In the genomic region with DNA sequence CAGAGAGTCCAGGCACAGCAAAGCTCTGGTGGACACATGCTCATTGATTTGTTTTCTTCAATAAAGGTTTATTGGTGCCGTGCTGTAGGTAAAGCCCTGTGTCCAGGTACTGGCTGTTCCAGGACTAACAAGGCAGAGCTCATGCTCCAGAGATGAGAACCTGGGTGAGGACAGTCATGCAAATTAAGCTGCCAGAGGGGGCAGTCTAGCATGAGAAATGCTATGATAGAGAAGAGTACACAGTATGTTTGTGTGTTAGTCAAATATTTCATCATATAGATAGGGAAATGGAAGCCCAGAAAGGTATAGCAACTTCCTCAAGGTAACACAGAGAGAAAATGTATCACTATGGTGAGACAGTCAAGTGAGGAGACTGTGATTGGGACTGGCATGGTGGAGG, we compare ENCODE assay signal across 17 cellular contexts. TPM values are rescaled to one million over a fixed set of nuclear protein-coding genes. Genes with fewer than 3 reads are reported as not detected.
"Had no signal": no experiment of that assay in that cellular context is flagged by ENCODE, and none has a peak within 500 bp of the region (broad histone marks: within the 10 kb centered on the region; RNA-seq: fewer than 3 reads in every experiment).

No MANE protein-coding gene starts in this region.

RNA-seq across cellular contexts. Expression of gene FAM236B, which starts 5.7 kb away (rescaled TPM):
- total RNA-seq: activated B cell treated with CpG ODN at 0.5 μM for 24 hours; activated CD4-positive, alpha-beta memory T cell treated with anti-CD3 and anti-CD28 coated beads, Interleukin-2, amount 10 ng/mL, durations not matched to agents 7 days and 5 days; activated CD4-positive, alpha-beta T cell treated with anti-CD3 and anti-CD28 coated beads, Interleukin-2, amount 10 ng/mL, durations not matched to agents 7 days and 5 days; activated CD8-positive, alpha-beta memory T cell treated with anti-CD3 and anti-CD28 coated beads, Interleukin-2, amount 10 ng/mL, durations not matched to agents 7 days and 5 days; activated CD8-positive, alpha-beta T cell treated with anti-CD3 and anti-CD28 coated beads, Interleukin-2, amount 10 ng/mL, durations not matched to agents 7 days and 5 days; activated naive CD4-positive, alpha-beta T cell treated with anti-CD3 and anti-CD28 coated beads for 36 hours; activated naive CD4-positive, alpha-beta T cell treated with anti-CD3 and anti-CD28 coated beads, Interleukin-2, amount 50 U/mL, for 72 hours; activated naive CD8-positive, alpha-beta T cell treated with anti-CD3 and anti-CD28 coated beads for 36 hours; activated T-helper 1 cell treated with anti-CD3 and anti-CD28 coated beads, Interleukin-12 subunit alpha, Interleukin-12 subunit beta, Interleukin-2, Interleukin-4 antibody, amounts not matched to agents 30 ng/mL and 10 ng/mL and 1 ng/mL, durations not matched to agents 14 hours and 24 hours and 36 hours; activated T-helper 17 cell treated with anti-CD3 and anti-CD28 coated beads, Interleukin-2, amount 50 U/mL, for 72 hours; adrenal gland; aorta; astrocyte; body of pancreas; breast epithelium; cardiac septum; cerebellum had no signal
- polyA plus RNA-seq: adrenal gland, aorta had no signal

RNA-seq across cellular contexts. Expression of gene DMRTC1B, which starts 11.5 kb away (rescaled TPM):
- total RNA-seq: activated CD4-positive, alpha-beta memory T cell treated with anti-CD3 and anti-CD28 coated beads, Interleukin-2, amount 10 ng/mL, durations not matched to agents 7 days and 5 days; activated CD8-positive, alpha-beta memory T cell treated with anti-CD3 and anti-CD28 coated beads, Interleukin-2, amount 10 ng/mL, durations not matched to agents 7 days and 5 days; activated naive CD4-positive, alpha-beta T cell treated with anti-CD3 and anti-CD28 coated beads for 36 hours; activated naive CD8-positive, alpha-beta T cell treated with anti-CD3 and anti-CD28 coated beads for 36 hours; activated T-helper 1 cell treated with anti-CD3 and anti-CD28 coated beads, Interleukin-12 subunit alpha, Interleukin-12 subunit beta, Interleukin-2, Interleukin-4 antibody, amounts not matched to agents 30 ng/mL and 10 ng/mL and 1 ng/mL, durations not matched to agents 14 hours and 24 hours and 36 hours; astrocyte; cardiac septum had no signal
- polyA plus RNA-seq: aorta had no signal

RNA-seq across cellular contexts. Expression of gene FAM236D, which starts 19.9 kb away (rescaled TPM):
- total RNA-seq: activated B cell treated with CpG ODN at 0.5 μM for 24 hours; activated CD4-positive, alpha-beta memory T cell treated with anti-CD3 and anti-CD28 coated beads, Interleukin-2, amount 10 ng/mL, durations not matched to agents 7 days and 5 days; activated CD4-positive, alpha-beta T cell treated with anti-CD3 and anti-CD28 coated beads, Interleukin-2, amount 10 ng/mL, durations not matched to agents 7 days and 5 days; activated CD8-positive, alpha-beta memory T cell treated with anti-CD3 and anti-CD28 coated beads, Interleukin-2, amount 10 ng/mL, durations not matched to agents 7 days and 5 days; activated CD8-positive, alpha-beta T cell treated with anti-CD3 and anti-CD28 coated beads, Interleukin-2, amount 10 ng/mL, durations not matched to agents 7 days and 5 days; activated naive CD4-positive, alpha-beta T cell treated with anti-CD3 and anti-CD28 coated beads for 36 hours; activated naive CD4-positive, alpha-beta T cell treated with anti-CD3 and anti-CD28 coated beads, Interleukin-2, amount 50 U/mL, for 72 hours; activated naive CD8-positive, alpha-beta T cell treated with anti-CD3 and anti-CD28 coated beads for 36 hours; activated T-helper 1 cell treated with anti-CD3 and anti-CD28 coated beads, Interleukin-12 subunit alpha, Interleukin-12 subunit beta, Interleukin-2, Interleukin-4 antibody, amounts not matched to agents 30 ng/mL and 10 ng/mL and 1 ng/mL, durations not matched to agents 14 hours and 24 hours and 36 hours; activated T-helper 17 cell treated with anti-CD3 and anti-CD28 coated beads, Interleukin-2, amount 50 U/mL, for 72 hours; adrenal gland; aorta; astrocyte; body of pancreas; breast epithelium; cardiac septum; cerebellum had no signal
- polyA plus RNA-seq: adrenal gland, aorta had no signal
